Comparison of ENCODE assay signal across 20 cellular contexts in genomic region chr12:123442774-123443173, GRCh38.
"Had no signal": no experiment of that assay in that cellular context is flagged by ENCODE, and none has a peak within 500 bp of the region (broad histone marks: within the 10 kb centered on the region; RNA-seq: fewer than 3 reads in every experiment).

No MANE protein-coding gene starts in this region.

- H3K9me3 ChIP-seq: gastrocnemius medialis, left lung, prostate gland, right lobe of liver, transverse colon had no signal

- H3K36me3 Mint-ChIP-seq: activated CD4-positive, alpha-beta memory T cell treated with anti-CD3 and anti-CD28 coated beads for 36 hours; activated naive CD8-positive, alpha-beta T cell; brain had no signal

- H3K27me3 ChIP-seq: gastrocnemius medialis, left lung, right lobe of liver, transverse colon had no signal

- H3K4me1 Mint-ChIP-seq: central memory CD8-positive, alpha-beta T cell had no signal

- H3K27me3 Mint-ChIP-seq: activated CD4-positive, alpha-beta memory T cell treated with anti-CD3 and anti-CD28 coated beads for 36 hours; activated naive CD8-positive, alpha-beta T cell; central memory CD8-positive, alpha-beta T cell had no signal

- H3K27ac ChIP-seq: gastrocnemius medialis, left lung, prostate gland, right lobe of liver, transverse colon had no signal

- H3K4me3 ChIP-seq: gastrocnemius medialis, left lung, prostate gland, right lobe of liver, transverse colon had no signal

- H3K27ac Mint-ChIP-seq: activated CD4-positive, alpha-beta memory T cell treated with anti-CD3 and anti-CD28 coated beads for 36 hours; activated naive CD8-positive, alpha-beta T cell; brain; nephron had no signal

- H3K4me1 ChIP-seq: prostate gland had no signal

- DNase-seq: activated CD4-positive, alpha-beta memory T cell treated with anti-CD3 and anti-CD28 coated beads for 36 hours; activated CD4-positive, alpha-beta T cell treated with anti-CD3 and anti-CD28 coated beads for 1 hour; activated gamma-delta T cell; activated T-cell treated with anti-CD3 and anti-CD28 coated beads, Interleukin-2, amount 50 U/mL, for 48 hours; amygdala; effector memory CD4-positive, alpha-beta T cell; gastrocnemius medialis; mesenchymal stem cell; right lobe of liver; stimulated activated CD4-positive, alpha-beta T cell treated with anti-CD3 and anti-CD28 coated beads, Interleukin-1b, Interleukin-23, amount 100 ng/mL, for 48 hours; stimulated activated naive CD4-positive, alpha-beta T cell; substantia nigra; transverse colon had no signal

- H3K9me3 Mint-ChIP-seq: activated CD4-positive, alpha-beta memory T cell treated with anti-CD3 and anti-CD28 coated beads for 36 hours; central memory CD8-positive, alpha-beta T cell; nephron had no signal

- FAIRE-seq: keratinocyte had no signal

- H3K4me3 Mint-ChIP-seq: activated CD4-positive, alpha-beta memory T cell treated with anti-CD3 and anti-CD28 coated beads for 36 hours; activated naive CD8-positive, alpha-beta T cell; brain; central memory CD8-positive, alpha-beta T cell; nephron had no signal

- ATAC-seq: gastrocnemius medialis, left lung, right lobe of liver had no signal

- H3K36me3 ChIP-seq: gastrocnemius medialis, left lung, prostate gland, right lobe of liver, transverse colon had no signal
